In genomic region chr9:120708526-120709224, GRCh38 we compare ENCODE assay signal across 11 cellular contexts. TPM values are rescaled to one million over a fixed set of nuclear protein-coding genes. Genes with fewer than 3 reads are reported as not detected.
DNase-seq lines count a peak whose midpoint lies in the region; ATAC-seq and TF ChIP-seq lines count a peak whose summit lies in the region.
"Had no signal": no experiment of that assay in that cellular context is flagged by ENCODE, and none has a peak within 500 bp of the region (broad histone marks: within the 10 kb centered on the region; RNA-seq: fewer than 3 reads in every experiment).

No MANE protein-coding gene starts in this region.

- no peaks in the 10 kb centered on the region for H3K27me3 ChIP-seq in right cardiac atrium (ENCODE audit: control insufficient read depth, insufficient read depth)

- no peaks in the 10 kb centered on the region for H3K4me1 ChIP-seq in right cardiac atrium (ENCODE audit: control insufficient read depth, insufficient read depth, low read length)
- H3K4me1 ChIP-seq: parathyroid adenoma had no signal

- intact Hi-C loops in right cardiac atrium (cut with DNase I) (no loop called here), left ventricle myocardium superior (cut with micrococcal nuclease) (no loop called here), sciatic nerve (cut with DNase I) (no loop called here)

- H3K27ac ChIP-seq in right cardiac atrium (ENCODE audit: low read length), result peak overlapping the region; percentile 26
- H3K27ac ChIP-seq: parathyroid adenoma had no signal

- no peak for TF ChIP-seq CTCF in fibroblast of mammary gland (conservative IDR thresholded peaks at IDR 0.05; ENCODE audit: control insufficient read depth, insufficient read depth, low read depth, low read length)

- no peak for ATAC-seq in right cardiac atrium
- no peak for ATAC-seq in left ventricle myocardium superior
- ATAC-seq in GM21737 (IDR thresholded peaks at IDR 0.05; ENCODE audit: unreplicated experiment), result no peak
- no peak for ATAC-seq in sciatic nerve

- H3K9me3 ChIP-seq in right cardiac atrium (ENCODE audit: control insufficient read depth, low read length), result no peaks in the 10 kb centered on the region

- H3K4me3 ChIP-seq in right cardiac atrium (ENCODE audit: low read length) (no peak overlapping the region), fibroblast of mammary gland (ENCODE audit: control insufficient read depth, low read depth, low read length) (no peak overlapping the region)

- WGBS in right cardiac atrium, result 94% methylated on average over 6 of the region's 6 CpGs

- DNase-seq in right cardiac atrium, result no peak
- no peak for DNase-seq in left ventricle myocardium superior
- peak; percentile 66 for DNase-seq in RPMI7951 (ENCODE audit: low read depth)
- DNase-seq in fibroblast of mammary gland (ENCODE audit: low read depth), result peak; percentile 86
- DNase-seq in sciatic nerve (ENCODE audit: low spot score), result no peak
- no peak for DNase-seq in NCI-H146 (lab: John Stamatoyannopoulos, UW)
- DNase-seq in HuH-7.5 (ENCODE audit: low spot score), result no peak
- DNase-seq: MM.1S, OCI-M1 had no signal

RNA-seq across cellular contexts. Expression of gene MEGF9, which starts 5.6 kb away (rescaled TPM):
- 10 to 100 TPM; 11.5 to 15.1 (median 13.7) TPM for total RNA-seq in right cardiac atrium
- polyA plus RNA-seq in right cardiac atrium, result 6.2 TPM
- 32.8 TPM for total RNA-seq in left ventricle myocardium superior
- 10.5 and 11.1 TPM in 2 replicates for total RNA-seq in RPMI7951 (2014; rRNA removed; shearing (Covaris generic))
- 132 TPM for total RNA-seq in sciatic nerve

Comparison
In these comparisons a context has a peak if more than half of its experiments do, and no peak if none do; other contexts are left out.
1. DNase-seq: peak in RPMI7951 (single experiment) and fibroblast of mammary gland (single experiment); none in right cardiac atrium (0 of 3), left ventricle myocardium superior (single experiment), sciatic nerve (single experiment), NCI-H146 (single experiment) and HuH-7.5 (single experiment).